26 cellular contexts compared by ENCODE assay signal in genomic region chr2:28668106-28668814, GRCh38.
"Had no signal": no experiment of that assay in that cellular context is flagged by ENCODE, and none has a peak within 500 bp of the region (broad histone marks: within the 10 kb centered on the region; RNA-seq: fewer than 3 reads in every experiment).

No MANE protein-coding gene starts in this region.

- H3K36me3 ChIP-seq: esophagus muscularis mucosa, gastroesophageal sphincter, heart left ventricle, left ventricle myocardium inferior, prostate gland, suprapubic skin, transverse colon had no signal

- H3K4me1 Mint-ChIP-seq: stimulated activated naive CD8-positive, alpha-beta T cell treated with anti-CD3 and anti-CD28 coated beads, Interleukin-15, amount 100 ng/mL, for 72 hours had no signal

- H3K4me3 ChIP-seq: dorsolateral prefrontal cortex, esophagus muscularis mucosa, gastroesophageal sphincter, heart left ventricle, hepatocyte, left ventricle myocardium inferior, lung, prostate gland, skin epidermis, suprapubic skin, transverse colon had no signal

- DNase-seq: central memory CD4-positive, alpha-beta T cell; dorsolateral prefrontal cortex; effector CD4-positive, alpha-beta T cell; foreskin keratinocyte; heart left ventricle; left cardiac atrium; left ventricle myocardium inferior; mesendoderm; naive thymus-derived CD8-positive, alpha-beta T cell; nephron progenitor cell; nucleus accumbens; right cardiac atrium; stimulated activated CD4-positive, alpha-beta T cell treated with anti-CD3 and anti-CD28 coated beads, Interleukin-15, amount 100 ng/mL, for 24 hours; stimulated activated CD4-positive, alpha-beta T cell treated with anti-CD3 and anti-CD28 coated beads, Interleukin-2, amount 100 ng/mL, for 48 hours; stimulated activated naive CD4-positive, alpha-beta T cell; stimulated activated naive CD8-positive, alpha-beta T cell treated with anti-CD3 and anti-CD28 coated beads, Interleukin-15, amount 100 ng/mL, for 72 hours had no signal

- H3K27ac Mint-ChIP-seq: nephron progenitor cell had no signal

- ATAC-seq: foreskin keratinocyte; gastroesophageal sphincter; heart left ventricle; left cardiac atrium; naive thymus-derived CD8-positive, alpha-beta T cell; right cardiac atrium; stimulated activated naive CD8-positive, alpha-beta T cell treated with anti-CD3 and anti-CD28 coated beads, Interleukin-15, amount 100 ng/mL, for 72 hours had no signal

- H3K27me3 ChIP-seq: dorsolateral prefrontal cortex, esophagus muscularis mucosa, foreskin keratinocyte, gastroesophageal sphincter, heart left ventricle, hepatocyte, suprapubic skin, transverse colon had no signal

- H3K4me1 ChIP-seq: prostate gland had no signal

- H3K27me3 Mint-ChIP-seq: naive thymus-derived CD8-positive, alpha-beta T cell; stimulated activated naive CD8-positive, alpha-beta T cell treated with anti-CD3 and anti-CD28 coated beads, Interleukin-15, amount 100 ng/mL, for 72 hours had no signal

- H3K27ac ChIP-seq: dorsolateral prefrontal cortex, epithelial cell of prostate, gastroesophageal sphincter, heart left ventricle, hepatocyte, left ventricle myocardium inferior, prostate gland had no signal

- H3K4me3 Mint-ChIP-seq: naive thymus-derived CD8-positive, alpha-beta T cell; nephron progenitor cell; stimulated activated naive CD8-positive, alpha-beta T cell treated with anti-CD3 and anti-CD28 coated beads, Interleukin-15, amount 100 ng/mL, for 72 hours had no signal

- FAIRE-seq: colon had no signal

- H3K9me3 ChIP-seq: prostate gland, transverse colon had no signal
